In genomic region chr1:225780134-225780533, GRCh38 we compare ENCODE assay signal across 12 cellular contexts. TPM values are rescaled to one million over a fixed set of nuclear protein-coding genes. Genes with fewer than 3 reads are reported as not detected.
DNase-seq lines count a peak whose midpoint lies in the region; ATAC-seq and TF ChIP-seq lines count a peak whose summit lies in the region.
"Had no signal": no experiment of that assay in that cellular context is flagged by ENCODE, and none has a peak within 500 bp of the region (broad histone marks: within the 10 kb centered on the region; RNA-seq: fewer than 3 reads in every experiment).

No MANE protein-coding gene starts in this region.

- no peak for TF ChIP-seq CTCF in natural killer cell (IDR thresholded peaks at IDR 0.05)
- no peak for TF ChIP-seq CTCF in PC-3 (conservative IDR thresholded peaks at IDR 0.05; ENCODE audit: low read depth, low read length)
- no peak for TF ChIP-seq CTCF in hepatocyte (IDR thresholded peaks at IDR 0.05; ENCODE audit: poor library complexity)
- TF ChIP-seq CTCF in mucosa of descending colon (IDR thresholded peaks at IDR 0.05): no peak
- TF ChIP-seq CTCF in right atrium auricular region (IDR thresholded peaks at IDR 0.05): no peak

- 94% methylated on average over 5 of the region's 5 CpGs for WGBS in hepatocyte (ENCODE audit: low lambda C conversion rate, missing lambda C conversion rate)

- H3K9me3 Mint-ChIP-seq in natural killer cell: no peaks in the 10 kb centered on the region
- no peaks in the 10 kb centered on the region for H3K9me3 Mint-ChIP-seq in natural killer cell treated with Interleukin-12 subunit alpha and Interleukin-12 subunit beta and Interleukin-15 and Interleukin-18, amount 100 ng/mL, for 72 hours

- intact Hi-C loops in natural killer cell (cut with micrococcal nuclease): no loop called here
- intact Hi-C loops in PC-3 (cut with micrococcal nuclease): no loop called here
- intact Hi-C loops in mucosa of descending colon (cut with DNase I, micrococcal nuclease): no loop called here

- H3K4me1 ChIP-seq in PC-3 (ENCODE audit: insufficient read depth, low read length): peaks cover 28% of the 10 kb centered on the region
- H3K4me1 ChIP-seq in hepatocyte (ENCODE audit: insufficient read depth): peaks cover 23% of the 10 kb centered on the region
- H3K4me1 ChIP-seq in mucosa of descending colon (ENCODE audit: low read depth): peaks cover 22% of the 10 kb centered on the region
- H3K4me1 ChIP-seq in right atrium auricular region: peaks cover 0 to 56% of the 10 kb centered on the region in 2 donors

- H3K4me3 ChIP-seq in PC-3 (ENCODE audit: low read length): peak overlapping the region; percentile 78
- no peak overlapping the region for H3K4me3 ChIP-seq in hepatocyte
- no peak overlapping the region for H3K4me3 ChIP-seq in mucosa of descending colon
- no peak overlapping the region for H3K4me3 ChIP-seq in right atrium auricular region

- H3K4me2 ChIP-seq in PC-3 (ENCODE audit: low read length) (peak overlapping the region; percentile 90), hepatocyte (peak overlapping the region; percentile 81)

- no TSS peak for BruUV-seq in PC-3 (replicated peaks; lab: Mats Ljungman, UMichigan)

- no peaks in the 10 kb centered on the region for H3K27me3 Mint-ChIP-seq in natural killer cell (ENCODE audit: low read depth in 2 of 2)
- H3K27me3 Mint-ChIP-seq in natural killer cell treated with Interleukin-12 subunit alpha and Interleukin-12 subunit beta and Interleukin-15 and Interleukin-18, amount 100 ng/mL, for 72 hours: no peaks in the 10 kb centered on the region

- H3K9me3 ChIP-seq in PC-3 (ENCODE audit: low read length): no peaks in the 10 kb centered on the region
- H3K9me3 ChIP-seq in hepatocyte (ENCODE audit: low read depth): no peaks in the 10 kb centered on the region
- no peaks in the 10 kb centered on the region for H3K9me3 ChIP-seq in mucosa of descending colon
- no peaks in the 10 kb centered on the region for H3K9me3 ChIP-seq in right atrium auricular region

- H3K79me2 ChIP-seq in PC-3 (ENCODE audit: low read length) (peaks cover 80% of the 10 kb centered on the region), hepatocyte (peaks cover 74% of the 10 kb centered on the region)

- H2AFZ ChIP-seq in PC-3 (ENCODE audit: low read length) (no peak overlapping the region), hepatocyte (no peak overlapping the region)

- peaks cover 31 to 33% of the 10 kb centered on the region in 2 donors for H3K4me1 Mint-ChIP-seq in natural killer cell
- peaks cover 23 to 28% of the 10 kb centered on the region in 2 donors for H3K4me1 Mint-ChIP-seq in natural killer cell treated with Interleukin-12 subunit alpha and Interleukin-12 subunit beta and Interleukin-15 and Interleukin-18, amount 100 ng/mL, for 72 hours (ENCODE audit: low read depth in 2 of 2)

- CTCF ChIA-PET in PC-3 (lab: Charles Lee): no interaction called here

- ATAC-seq in natural killer cell: no peak
- no peak for ATAC-seq in natural killer cell treated with Interleukin-12 subunit alpha and Interleukin-12 subunit beta and Interleukin-15 and Interleukin-18, amount 100 ng/mL, for 72 hours
- ATAC-seq in PC-3: no peak
- ATAC-seq in mucosa of descending colon: no peak
- no peak for ATAC-seq in GM18868 (IDR thresholded peaks at IDR 0.05; ENCODE audit: unreplicated experiment)

- H3K36me3 ChIP-seq in PC-3 (ENCODE audit: low read depth, low read length): peaks cover 32% of the 10 kb centered on the region
- H3K36me3 ChIP-seq in hepatocyte (replicated peaks; ENCODE audit: insufficient read depth, low read depth): no peaks in the 10 kb centered on the region
- no peaks in the 10 kb centered on the region for H3K36me3 ChIP-seq in mucosa of descending colon (ENCODE audit: low read depth)
- peaks cover 9% of the 10 kb centered on the region for H3K36me3 ChIP-seq in right atrium auricular region

- no peaks in the 10 kb centered on the region for H3K36me3 Mint-ChIP-seq in natural killer cell
- H3K36me3 Mint-ChIP-seq in natural killer cell treated with Interleukin-12 subunit alpha and Interleukin-12 subunit beta and Interleukin-15 and Interleukin-18, amount 100 ng/mL, for 72 hours: peaks cover 4% of the 10 kb centered on the region

- no peaks in the 10 kb centered on the region for H3F3A ChIP-seq in PC-3 (ENCODE audit: low read length, unreplicated experiment)

- peak overlapping the region; percentile 29 for H3K4me3 Mint-ChIP-seq in natural killer cell
- no peak overlapping the region for H3K4me3 Mint-ChIP-seq in natural killer cell treated with Interleukin-12 subunit alpha and Interleukin-12 subunit beta and Interleukin-15 and Interleukin-18, amount 100 ng/mL, for 72 hours

- H4K20me1 ChIP-seq in PC-3 (ENCODE audit: low read length): peaks cover 47% of the 10 kb centered on the region
- peaks cover 51% of the 10 kb centered on the region for H4K20me1 ChIP-seq in hepatocyte (ENCODE audit: insufficient read depth, poor library complexity, severe bottlenecking)

- peak overlapping the region in 1 of 2 donors; percentile 81 for H3K27ac Mint-ChIP-seq in natural killer cell
- H3K27ac Mint-ChIP-seq in natural killer cell treated with Interleukin-12 subunit alpha and Interleukin-12 subunit beta and Interleukin-15 and Interleukin-18, amount 100 ng/mL, for 72 hours: no peak overlapping the region

- POLR2A ChIA-PET in PC-3 (lab: Charles Lee; ENCODE audit: unreplicated experiment): interaction anchor here (0.7 kb wide), 1 partner anchor 122 kb away, joined by 23 read pairs; no protein-coding TSS in a partner anchor

- H3K9me2 ChIP-seq in PC-3 (replicated peaks; ENCODE audit: low read length) (no peaks in the 10 kb centered on the region), hepatocyte (replicated peaks; ENCODE audit: insufficient read depth) (no peaks in the 10 kb centered on the region)

- no peaks in the 10 kb centered on the region for H3K27me3 ChIP-seq in PC-3 (ENCODE audit: low read length)
- no peaks in the 10 kb centered on the region for H3K27me3 ChIP-seq in hepatocyte
- H3K27me3 ChIP-seq in right atrium auricular region: no peaks in the 10 kb centered on the region

- H3K9ac ChIP-seq in PC-3 (ENCODE audit: low read length): no peak overlapping the region

- H3K27ac ChIP-seq in PC-3 (ENCODE audit: low read length) (no peak overlapping the region), hepatocyte (no peak overlapping the region), right atrium auricular region (no peak overlapping the region)

- DNase-seq in natural killer cell (no peak), PC-3 (no peak), hepatocyte (ENCODE audit: low spot score) (no peak), SKM-1 treated with dmso at 0.1 percent for 144 hours (lab: John Stamatoyannopoulos, UW; ENCODE audit: unreplicated experiment) (no peak), mucosa of descending colon (no peak), right atrium auricular region (ENCODE audit: low spot score) (no peak)
- no peak for DNase-seq in natural killer cell treated with Interleukin-12 subunit alpha and Interleukin-12 subunit beta and Interleukin-15 and Interleukin-18, amount 100 ng/mL, for 72 hours (ENCODE audit: low spot score)
- DNase-seq: activated gamma-delta T cell, COR-L47, HCEC 1CT, kidney glomerular epithelial cell had no signal

RNA-seq across cellular contexts. Expression of gene SRP9, which starts 2.5 kb away (rescaled TPM):
- total RNA-seq in natural killer cell (100 to 1,000 TPM in 1 of 3 donors, 10 to 100 TPM in 2; 83.1 to 116 (median 93.0) TPM), PC-3 (2014; rRNA removed) (241 and 306 TPM in 2 replicates), hepatocyte (414 and 445 TPM in 2 replicates), mucosa of descending colon (100 to 1,000 TPM; 168 to 208 (median 187) TPM), right atrium auricular region (100 to 1,000 TPM; 143 to 216 TPM)
- 100 to 1,000 TPM; 183 to 194 TPM for total RNA-seq in natural killer cell treated with Interleukin-12 subunit alpha and Interleukin-12 subunit beta and Interleukin-15 and Interleukin-18, amount 100 ng/mL, for 72 hours
- 309 and 360 TPM in 2 replicates for polyA plus RNA-seq in hepatocyte

RNA-seq across cellular contexts. Expression of gene EPHX1, which starts 29.8 kb away (rescaled TPM):
- total RNA-seq in natural killer cell: 1 to 10 TPM; 1.1 to 2.3 (median 1.5) TPM
- 1 to 10 TPM; 1.6 to 2.4 TPM for total RNA-seq in natural killer cell treated with Interleukin-12 subunit alpha and Interleukin-12 subunit beta and Interleukin-15 and Interleukin-18, amount 100 ng/mL, for 72 hours
- total RNA-seq in PC-3 (2014; rRNA removed): 54.6 and 69.2 TPM in 2 replicates
- 122 and 133 TPM in 2 replicates for total RNA-seq in hepatocyte
- polyA plus RNA-seq in hepatocyte: 102 and 138 TPM in 2 replicates
- 10 to 100 TPM; 48.8 to 86.3 (median 68.0) TPM for total RNA-seq in mucosa of descending colon
- total RNA-seq in right atrium auricular region: 10 to 100 TPM; 57.7 to 66.0 TPM

Comparison
In these comparisons a context has a peak if more than half of its experiments do, and no peak if none do; other contexts are left out.
1. RNA of gene EPHX1, which starts 29.8 kb away (total RNA-seq): 122 to 133 TPM in hepatocyte, 48.8 to 86.3 TPM in mucosa of descending colon, 57.7 to 66.0 TPM in right atrium auricular region and 54.6 to 69.2 TPM in PC-3; 1.6 to 2.4 TPM in natural killer cell treated with Interleukin-12 subunit alpha and Interleukin-12 subunit beta and Interleukin-15 and Interleukin-18, amount 100 ng/mL, for 72 hours and 1.1 to 2.3 TPM in natural killer cell; every median in the first group is over 10 times any median in the second.